Comparison of ENCODE assay signal across 13 cellular contexts in the genomic region with DNA sequence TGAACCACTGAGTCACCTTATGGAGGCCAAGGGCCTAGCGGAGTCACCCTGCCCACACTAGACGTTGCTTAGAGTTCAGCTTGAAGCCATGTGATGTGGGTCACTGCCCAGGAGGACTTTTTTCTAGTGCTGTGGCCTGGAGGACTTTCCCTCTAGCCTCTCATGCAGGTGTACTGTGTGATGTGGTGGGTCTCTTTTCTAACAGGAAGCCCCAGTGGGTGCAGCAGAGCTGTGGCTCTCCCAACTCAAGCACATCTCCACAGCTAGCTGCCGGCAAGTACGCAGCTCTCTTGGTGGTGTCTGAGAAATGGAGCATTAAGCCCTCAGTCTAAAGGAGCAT. TPM values are rescaled to one million over a fixed set of nuclear protein-coding genes. Genes with fewer than 3 reads are reported as not detected.
DNase-seq lines count a peak whose midpoint lies in the region; ATAC-seq, FAIRE-seq and TF ChIP-seq lines count a peak whose summit lies in the region.
"Had no signal": no experiment of that assay in that cellular context is flagged by ENCODE, and none has a peak within 500 bp of the region (broad histone marks: within the 10 kb centered on the region; RNA-seq: fewer than 3 reads in every experiment).

No MANE protein-coding gene starts in this region.

- H2BK5ac ChIP-seq in mesendoderm (ENCODE audit: low read length) = no peak overlapping the region

- no peak overlapping the region for H2AK5ac ChIP-seq in mesendoderm (ENCODE audit: low read length)

- no peak overlapping the region for H3K27ac Mint-ChIP-seq in activated CD4-positive, alpha-beta memory T cell treated with anti-CD3 and anti-CD28 coated beads for 36 hours
- no peak overlapping the region for H3K27ac Mint-ChIP-seq in activated CD4-positive, alpha-beta memory T cell treated with anti-CD3 and anti-CD28 coated beads, Interleukin-2, amount 10 ng/mL, durations not matched to agents 7 days and 5 days
- peak overlapping the region; percentile 37 for H3K27ac Mint-ChIP-seq in stimulated activated effector memory CD8-positive, alpha-beta T cell treated with anti-CD3 and anti-CD28 coated beads, Interleukin-12 subunit alpha, Interleukin-12 subunit beta, amount 100 ng/mL, for 72 hours

- H3K4me1 Mint-ChIP-seq in activated CD4-positive, alpha-beta memory T cell treated with anti-CD3 and anti-CD28 coated beads for 36 hours (ENCODE audit: low read depth) = peaks cover 8% of the 10 kb centered on the region
- no peaks in the 10 kb centered on the region for H3K4me1 Mint-ChIP-seq in activated CD4-positive, alpha-beta memory T cell treated with anti-CD3 and anti-CD28 coated beads, Interleukin-2, amount 10 ng/mL, durations not matched to agents 7 days and 5 days
- peaks cover 8% of the 10 kb centered on the region for H3K4me1 Mint-ChIP-seq in stimulated activated effector memory CD8-positive, alpha-beta T cell treated with anti-CD3 and anti-CD28 coated beads, Interleukin-12 subunit alpha, Interleukin-12 subunit beta, amount 100 ng/mL, for 72 hours

- H3K36me3 ChIP-seq in mesendoderm (ENCODE audit: control insufficient read depth, insufficient read depth, low read length) (no peaks in the 10 kb centered on the region), SJCRH30 (peaks cover 9% of the 10 kb centered on the region; the same call in 1 of the 2 replicates)
- H3K36me3 ChIP-seq: breast epithelium had no signal

- H4K5ac ChIP-seq in mesendoderm (ENCODE audit: low read length) = no peak overlapping the region

- intact Hi-C loops in activated CD4-positive, alpha-beta memory T cell treated with anti-CD3 and anti-CD28 coated beads for 36 hours (cut with micrococcal nuclease) = no loop called here

- H4K8ac ChIP-seq in mesendoderm (ENCODE audit: low read depth, low read length) = no peak overlapping the region

- CTCF ChIA-PET in activated CD4-positive, alpha-beta memory T cell treated with anti-CD3 and anti-CD28 coated beads for 36 hours (lab: Charles Lee) = interaction anchor here (0.6 kb wide), 1 partner anchor 34 kb away, joined by 3 read pairs; no protein-coding TSS in a partner anchor
- CTCF ChIA-PET in activated CD4-positive, alpha-beta memory T cell treated with anti-CD3 and anti-CD28 coated beads, Interleukin-2, amount 10 ng/mL, durations not matched to agents 7 days and 5 days (lab: Charles Lee) = no interaction called here

- peaks cover 12% of the 10 kb centered on the region for H3K79me2 ChIP-seq in mesendoderm (ENCODE audit: control insufficient read depth, insufficient read depth, low read length)

- DNase-seq in activated CD4-positive, alpha-beta memory T cell treated with anti-CD3 and anti-CD28 coated beads for 36 hours = peak; percentile 19
- DNase-seq in activated CD4-positive, alpha-beta memory T cell treated with anti-CD3 and anti-CD28 coated beads, Interleukin-2, amount 10 ng/mL, durations not matched to agents 7 days and 5 days = no peak
- peak; percentile 35 for DNase-seq in activated CD4-positive, CD25-positive, alpha-beta regulatory T cell treated with anti-CD3 and anti-CD28 coated beads, Interleukin-2, amount 50 U/mL, for 72 hours
- no peak for DNase-seq in stimulated activated effector memory CD8-positive, alpha-beta T cell treated with anti-CD3 and anti-CD28 coated beads, Interleukin-12 subunit alpha, Interleukin-12 subunit beta, amount 100 ng/mL, for 72 hours (ENCODE audit: low spot score in 2 of 2)
- DNase-seq in mesendoderm (no peak), D721Med (ENCODE audit: insufficient read length, low spot score) (no peak), SJCRH30 (no peak)
- DNase-seq: H9, mesenchymal stem cell had no signal

- no peaks in the 10 kb centered on the region for H3K36me3 Mint-ChIP-seq in activated CD4-positive, alpha-beta memory T cell treated with anti-CD3 and anti-CD28 coated beads for 36 hours
- H3K36me3 Mint-ChIP-seq in activated CD4-positive, alpha-beta memory T cell treated with anti-CD3 and anti-CD28 coated beads, Interleukin-2, amount 10 ng/mL, durations not matched to agents 7 days and 5 days (ENCODE audit: low read depth) = no peaks in the 10 kb centered on the region
- H3K36me3 Mint-ChIP-seq in stimulated activated effector memory CD8-positive, alpha-beta T cell treated with anti-CD3 and anti-CD28 coated beads, Interleukin-12 subunit alpha, Interleukin-12 subunit beta, amount 100 ng/mL, for 72 hours = peaks cover 10% of the 10 kb centered on the region

- WGBS in mesendoderm (ENCODE audit: extremely low coverage, insufficient coverage, low lambda C conversion rate) = no CpG with 5 or more reads among the region's 4 CpGs

- FAIRE-seq in D721Med (lab: Jason Lieb, UNC) = no peak
- FAIRE-seq: frontal cortex had no signal

- no peak overlapping the region for H3K18ac ChIP-seq in mesendoderm (ENCODE audit: low read length)

- peaks cover 13% of the 10 kb centered on the region for H3K79me1 ChIP-seq in mesendoderm (ENCODE audit: low read length)

- H3K9ac ChIP-seq in mesendoderm (ENCODE audit: low read length) = no peak overlapping the region

- H3K4me2 ChIP-seq in mesendoderm (ENCODE audit: low read length) = no peak overlapping the region

- ATAC-seq in HG02798 (IDR thresholded peaks at IDR 0.05; ENCODE audit: poor library complexity, unreplicated experiment) = peak; percentile 64
- ATAC-seq in stimulated activated effector memory CD8-positive, alpha-beta T cell treated with anti-CD3 and anti-CD28 coated beads, Interleukin-12 subunit alpha, Interleukin-12 subunit beta, amount 100 ng/mL, for 72 hours = peak; percentile 68
- ATAC-seq: sciatic nerve had no signal

- no peaks in the 10 kb centered on the region for H3K4me1 ChIP-seq in mesendoderm (ENCODE audit: control insufficient read depth, low read depth, low read length)
- H3K4me1 ChIP-seq in SJCRH30 = peaks cover 10% of the 10 kb centered on the region
- H3K4me1 ChIP-seq: breast epithelium had no signal

- no peak overlapping the region for H2BK15ac ChIP-seq in mesendoderm (replicated peaks; ENCODE audit: low read depth)

- no peak overlapping the region for H3K4me3 Mint-ChIP-seq in activated CD4-positive, alpha-beta memory T cell treated with anti-CD3 and anti-CD28 coated beads for 36 hours
- no peak overlapping the region for H3K4me3 Mint-ChIP-seq in activated CD4-positive, alpha-beta memory T cell treated with anti-CD3 and anti-CD28 coated beads, Interleukin-2, amount 10 ng/mL, durations not matched to agents 7 days and 5 days
- no peak overlapping the region for H3K4me3 Mint-ChIP-seq in stimulated activated effector memory CD8-positive, alpha-beta T cell treated with anti-CD3 and anti-CD28 coated beads, Interleukin-12 subunit alpha, Interleukin-12 subunit beta, amount 100 ng/mL, for 72 hours
- H3K4me3 Mint-ChIP-seq: H9 had no signal

- H3K56ac ChIP-seq in mesendoderm (ENCODE audit: low read length) = no peak overlapping the region

- no peak overlapping the region for H3K23ac ChIP-seq in mesendoderm (ENCODE audit: low read length)

- no peaks in the 10 kb centered on the region for H3K27me3 Mint-ChIP-seq in activated CD4-positive, alpha-beta memory T cell treated with anti-CD3 and anti-CD28 coated beads for 36 hours
- H3K27me3 Mint-ChIP-seq in activated CD4-positive, alpha-beta memory T cell treated with anti-CD3 and anti-CD28 coated beads, Interleukin-2, amount 10 ng/mL, durations not matched to agents 7 days and 5 days = no peaks in the 10 kb centered on the region

- peaks cover 5% of the 10 kb centered on the region for H3K9me3 ChIP-seq in SJCRH30 (replicated peaks)
- H3K9me3 ChIP-seq: breast epithelium had no signal

- POLR2A ChIA-PET in activated CD4-positive, alpha-beta memory T cell treated with anti-CD3 and anti-CD28 coated beads for 36 hours (lab: Charles Lee) = no interaction called here
- POLR2A ChIA-PET in activated CD4-positive, alpha-beta memory T cell treated with anti-CD3 and anti-CD28 coated beads, Interleukin-2, amount 10 ng/mL, durations not matched to agents 7 days and 5 days (lab: Charles Lee) = interaction anchor here (1.6 kb wide), 1 partner anchor 13 kb away, joined by 4 read pairs; no protein-coding TSS in a partner anchor

- H3K27me3 ChIP-seq in mesendoderm (ENCODE audit: insufficient read depth, low read length, poor library complexity) (no peaks in the 10 kb centered on the region), SJCRH30 (no peaks in the 10 kb centered on the region)
- H3K27me3 ChIP-seq: breast epithelium had no signal

- H3K27ac ChIP-seq in mesendoderm (ENCODE audit: low read depth, low read length) (no peak overlapping the region), SJCRH30 (no peak overlapping the region)
- H3K27ac ChIP-seq: breast epithelium had no signal

- H3K4ac ChIP-seq in mesendoderm (ENCODE audit: low read depth, low read length) = no peak overlapping the region

- TF ChIP-seq CTCF in D721Med (IDR thresholded peaks at IDR 0.05; ENCODE audit: insufficient read depth, missing control alignments) = no peak

- H3K9me3 Mint-ChIP-seq in activated CD4-positive, alpha-beta memory T cell treated with anti-CD3 and anti-CD28 coated beads for 36 hours = no peaks in the 10 kb centered on the region
- H3K9me3 Mint-ChIP-seq in activated CD4-positive, alpha-beta memory T cell treated with anti-CD3 and anti-CD28 coated beads, Interleukin-2, amount 10 ng/mL, durations not matched to agents 7 days and 5 days = no peaks in the 10 kb centered on the region
- no peaks in the 10 kb centered on the region for H3K9me3 Mint-ChIP-seq in stimulated activated effector memory CD8-positive, alpha-beta T cell treated with anti-CD3 and anti-CD28 coated beads, Interleukin-12 subunit alpha, Interleukin-12 subunit beta, amount 100 ng/mL, for 72 hours

- H3K4me3 ChIP-seq in mesendoderm (ENCODE audit: low read length) (no peak overlapping the region), SJCRH30 (no peak overlapping the region)
- H3K4me3 ChIP-seq: breast epithelium had no signal

- no peak overlapping the region for H2BK120ac ChIP-seq in mesendoderm (ENCODE audit: low read depth, low read length)

RNA-seq across cellular contexts. Expression of gene POR, which starts 13.6 kb away (rescaled TPM):
- 10 to 100 TPM; 28.9 to 35.2 TPM for total RNA-seq in activated CD4-positive, alpha-beta memory T cell treated with anti-CD3 and anti-CD28 coated beads for 36 hours
- total RNA-seq in activated CD4-positive, alpha-beta memory T cell treated with anti-CD3 and anti-CD28 coated beads, Interleukin-2, amount 10 ng/mL, durations not matched to agents 7 days and 5 days = 10 to 100 TPM; 34.0 to 45.3 TPM
- polyA plus RNA-seq in mesendoderm (2013, experiment 1 of 2) = 61.3 TPM
- 59.2 TPM for polyA plus RNA-seq in mesendoderm (2013, experiment 2 of 2)
- 106 and 109 TPM in 2 replicates for total RNA-seq in SJCRH30 (2014; rRNA removed; shearing (Covaris generic))

RNA-seq across cellular contexts. Expression of gene RHBDD2, which starts 49.7 kb away (rescaled TPM):
- total RNA-seq in activated CD4-positive, alpha-beta memory T cell treated with anti-CD3 and anti-CD28 coated beads for 36 hours = 10 to 100 TPM; 30.1 to 31.9 TPM
- 10 to 100 TPM; 47.7 to 51.7 TPM for total RNA-seq in activated CD4-positive, alpha-beta memory T cell treated with anti-CD3 and anti-CD28 coated beads, Interleukin-2, amount 10 ng/mL, durations not matched to agents 7 days and 5 days
- 25.5 TPM for polyA plus RNA-seq in mesendoderm (2013, experiment 1 of 2)
- polyA plus RNA-seq in mesendoderm (2013, experiment 2 of 2) = 23.7 TPM
- total RNA-seq in SJCRH30 (2014; rRNA removed; shearing (Covaris generic)) = 49.3 and 50.6 TPM in 2 replicates

Comparison
In these comparisons a context has a peak if more than half of its experiments do, and no peak if none do; other contexts are left out.
1. DNase-seq: peak in activated CD4-positive, alpha-beta memory T cell treated with anti-CD3 and anti-CD28 coated beads for 36 hours (single experiment) and activated CD4-positive, CD25-positive, alpha-beta regulatory T cell treated with anti-CD3 and anti-CD28 coated beads, Interleukin-2, amount 50 U/mL, for 72 hours (single experiment); none in activated CD4-positive, alpha-beta memory T cell treated with anti-CD3 and anti-CD28 coated beads, Interleukin-2, amount 10 ng/mL, durations not matched to agents 7 days and 5 days (single experiment), stimulated activated effector memory CD8-positive, alpha-beta T cell treated with anti-CD3 and anti-CD28 coated beads, Interleukin-12 subunit alpha, Interleukin-12 subunit beta, amount 100 ng/mL, for 72 hours (0 of 2), mesendoderm (single experiment), D721Med (single experiment) and SJCRH30 (0 of 2).